9 cellular contexts compared by ENCODE assay signal in genomic region chr14:95255487-95255886, GRCh38.
A peak's percentile ranks its signal among the peaks of the same experiment; 100 is the strongest.
DNase-seq lines count a peak whose midpoint lies in the region; ATAC-seq and TF ChIP-seq lines count a peak whose summit lies in the region.
"Had no signal": no experiment of that assay in that cellular context is flagged by ENCODE, and none has a peak within 500 bp of the region (broad histone marks: within the 10 kb centered on the region; RNA-seq: fewer than 3 reads in every experiment).

No MANE protein-coding gene starts in this region.

- peak; percentile 22 for ATAC-seq in HG03175 (IDR thresholded peaks at IDR 0.05; ENCODE audit: unreplicated experiment)
- ATAC-seq in upper lobe of left lung (ENCODE audit: low FRiP score in 2 of 2): peak; percentile 60 to 80
- no peak for ATAC-seq in HG03378 (IDR thresholded peaks at IDR 0.05; ENCODE audit: unreplicated experiment)

- WGBS in upper lobe of left lung, 2 donors: 30% methylated on average over 6 of the region's 6 CpGs

- no peak overlapping the region for H3K4me3 ChIP-seq in foreskin fibroblast (ENCODE audit: low read depth in 1 of 2, low read length in 2 of 2)
- no peak overlapping the region for H3K4me3 ChIP-seq in upper lobe of left lung

- intact Hi-C loops in posterior vena cava (cut with DNase I): no loop called here

- DNase-seq in COLO829 (ENCODE audit: low spot score): peak; percentile 90
- DNase-seq in OCI-M1 (lab: John Stamatoyannopoulos, UW): peak; percentile 61
- DNase-seq in foreskin fibroblast: peak; percentile 25 to 56
- peak in 1 of 2 donors; percentile 84 for DNase-seq in upper lobe of left lung
- no peak for DNase-seq in DMS 273 treated with DMSO at 0.1 percent for 48 hours (lab: John Stamatoyannopoulos, UW)
- DNase-seq in posterior vena cava (ENCODE audit: low spot score): no peak
- DNase-seq: activated naive CD8-positive, alpha-beta T cell treated with anti-CD3 and anti-CD28 coated beads, Interleukin-2, amount 10 ng/mL, durations not matched to agents 7 days and 5 days had no signal

- no peak overlapping the region for H3K27ac ChIP-seq in upper lobe of left lung

- H3K9me3 ChIP-seq in upper lobe of left lung: no peaks in the 10 kb centered on the region

- H3K27me3 ChIP-seq in upper lobe of left lung: no peaks in the 10 kb centered on the region

- TF ChIP-seq EP300 in upper lobe of left lung (IDR thresholded peaks at IDR 0.05): no peak

- no peak for TF ChIP-seq CTCF in foreskin fibroblast (IDR thresholded peaks at IDR 0.05; ENCODE audit: low read depth, low read length)
- TF ChIP-seq CTCF in upper lobe of left lung (IDR thresholded peaks at IDR 0.05): no peak

- no peak for TF ChIP-seq POLR2A in upper lobe of left lung (IDR thresholded peaks at IDR 0.05)

- no peaks in the 10 kb centered on the region for H3K36me3 ChIP-seq in upper lobe of left lung

- H3K4me1 ChIP-seq in upper lobe of left lung: peaks cover 5 to 12% (median 6%) of the 10 kb centered on the region in 4 donors

Comparison
In these comparisons a context has a peak if more than half of its experiments do, and no peak if none do; other contexts are left out.
1. DNase-seq: peak in COLO829 (single experiment), OCI-M1 (single experiment) and foreskin fibroblast (2 of 2); none in DMS 273 treated with DMSO at 0.1 percent for 48 hours (single experiment) and posterior vena cava (single experiment).